Comparison of ENCODE assay signal across 10 cellular contexts in genomic region chr17:46876353-46876887, GRCh38. TPM values are rescaled to one million over a fixed set of nuclear protein-coding genes. Genes with fewer than 3 reads are reported as not detected.
DNase-seq lines count a peak whose midpoint lies in the region; ATAC-seq lines count a peak whose summit lies in the region.
"Had no signal": no experiment of that assay in that cellular context is flagged by ENCODE, and none has a peak within 500 bp of the region (broad histone marks: within the 10 kb centered on the region; RNA-seq: fewer than 3 reads in every experiment).

No MANE protein-coding gene starts in this region.

- intact Hi-C loops in left ventricle myocardium superior (cut with micrococcal nuclease) = no loop called here
- intact Hi-C loops in Right ventricle myocardium inferior (cut with DNase I) = no loop called here
- intact Hi-C loops in activated naive CD4-positive, alpha-beta T cell treated with anti-CD3 and anti-CD28 coated beads for 36 hours (cut with micrococcal nuclease) = no loop called here

- H3K27ac Mint-ChIP-seq in activated naive CD4-positive, alpha-beta T cell treated with anti-CD3 and anti-CD28 coated beads for 36 hours = no peak overlapping the region

- peak; percentile 19 for ATAC-seq in left ventricle myocardium superior
- no peak for ATAC-seq in Right ventricle myocardium inferior
- ATAC-seq in GM18498 (IDR thresholded peaks at IDR 0.05; ENCODE audit: unreplicated experiment) = no peak

- CTCF ChIA-PET in activated naive CD4-positive, alpha-beta T cell treated with anti-CD3 and anti-CD28 coated beads for 36 hours (lab: Charles Lee) = interaction anchor here (1.0 kb wide), 1 partner anchor 9 kb away, joined by 6 read pairs; no protein-coding TSS in a partner anchor

- no peaks in the 10 kb centered on the region for H3K27me3 Mint-ChIP-seq in activated naive CD4-positive, alpha-beta T cell treated with anti-CD3 and anti-CD28 coated beads for 36 hours (ENCODE audit: low read depth)

- no peaks in the 10 kb centered on the region for H3K36me3 Mint-ChIP-seq in activated naive CD4-positive, alpha-beta T cell treated with anti-CD3 and anti-CD28 coated beads for 36 hours (ENCODE audit: low read depth)

- H3K27ac ChIP-seq in epithelial cell of prostate = no peak overlapping the region
- H3K27ac ChIP-seq: tibial nerve had no signal

- H3K4me3 Mint-ChIP-seq in activated naive CD4-positive, alpha-beta T cell treated with anti-CD3 and anti-CD28 coated beads for 36 hours = no peak overlapping the region

- H3K9me3 Mint-ChIP-seq in activated naive CD4-positive, alpha-beta T cell treated with anti-CD3 and anti-CD28 coated beads for 36 hours = no peaks in the 10 kb centered on the region

- H3K4me1 Mint-ChIP-seq in activated naive CD4-positive, alpha-beta T cell treated with anti-CD3 and anti-CD28 coated beads for 36 hours (ENCODE audit: low read depth) = peaks cover 3% of the 10 kb centered on the region

- DNase-seq in left ventricle myocardium superior (no peak), Right ventricle myocardium inferior (ENCODE audit: missing footprints) (no peak), NCI-H345 (lab: John Stamatoyannopoulos, UW) (peak; percentile 83), epithelial cell of prostate (ENCODE audit: low read depth, low spot score) (peak; percentile 10), ureter (ENCODE audit: low spot score) (peak; percentile 58)
- DNase-seq in activated naive CD4-positive, alpha-beta T cell treated with anti-CD3 and anti-CD28 coated beads for 36 hours = no peak
- DNase-seq in activated CD4-positive, alpha-beta T cell treated with anti-CD3 and anti-CD28 coated beads for 4 hours = no peak
- DNase-seq: activated CD8-positive, alpha-beta memory T cell treated with anti-CD3 and anti-CD28 coated beads for 24 hours had no signal

RNA-seq across cellular contexts. Expression of gene WNT9B, which starts 25.0 kb away (rescaled TPM):
- total RNA-seq in left ventricle myocardium superior (0.42 TPM), Right ventricle myocardium inferior (not detected), ureter (1.1 TPM)
- not detected for total RNA-seq in activated naive CD4-positive, alpha-beta T cell treated with anti-CD3 and anti-CD28 coated beads for 36 hours

RNA-seq across cellular contexts. Expression of gene GOSR2, which starts 46.5 kb away (rescaled TPM):
- total RNA-seq in left ventricle myocardium superior = 35.2 TPM
- total RNA-seq in Right ventricle myocardium inferior = 35.2 TPM
- 66.1 TPM for total RNA-seq in ureter
- total RNA-seq in activated naive CD4-positive, alpha-beta T cell treated with anti-CD3 and anti-CD28 coated beads for 36 hours = 10 to 100 TPM; 32.8 to 38.1 TPM

RNA-seq across cellular contexts. Expression of gene WNT3, which starts 57.9 kb away (rescaled TPM):
- total RNA-seq in left ventricle myocardium superior (0.92 TPM), Right ventricle myocardium inferior (1.0 TPM), ureter (1.0 TPM)
- not detected for total RNA-seq in activated naive CD4-positive, alpha-beta T cell treated with anti-CD3 and anti-CD28 coated beads for 36 hours

Comparison
In these comparisons a context has a peak if more than half of its experiments do, and no peak if none do; other contexts are left out.
1. DNase-seq: peak in NCI-H345 (single experiment), epithelial cell of prostate (single experiment) and ureter (single experiment); none in left ventricle myocardium superior (single experiment), Right ventricle myocardium inferior (single experiment), activated naive CD4-positive, alpha-beta T cell treated with anti-CD3 and anti-CD28 coated beads for 36 hours (single experiment) and activated CD4-positive, alpha-beta T cell treated with anti-CD3 and anti-CD28 coated beads for 4 hours (0 of 2).